Comparison of ENCODE assay signal across 9 cellular contexts in genomic region chr6:138287144-138287955, GRCh38.
DNase-seq lines count a peak whose midpoint lies in the region; ATAC-seq and TF ChIP-seq lines count a peak whose summit lies in the region.
"Had no signal": no experiment of that assay in that cellular context is flagged by ENCODE, and none has a peak within 500 bp of the region (broad histone marks: within the 10 kb centered on the region; RNA-seq: fewer than 3 reads in every experiment).

No MANE protein-coding gene starts in this region.

- BruUV-seq in Caco-2 (replicated peaks; lab: Mats Ljungman, UMichigan) = no TSS peak

- no peaks in the 10 kb centered on the region for H3K36me3 ChIP-seq in Caco-2 (ENCODE audit: control insufficient read depth, insufficient read depth, low read length)
- H3K36me3 ChIP-seq in osteoblast (ENCODE audit: insufficient read depth, low read length) = no peaks in the 10 kb centered on the region

- H3K4me3 Mint-ChIP-seq in Caco-2 (ENCODE audit: unreplicated experiment) (no peak overlapping the region), endothelial cell (ENCODE audit: unreplicated experiment) (no peak overlapping the region)
- H3K4me3 Mint-ChIP-seq: natural killer cell treated with Interleukin-12 subunit alpha and Interleukin-12 subunit beta and Interleukin-15 and Interleukin-18, amount 100 ng/mL, for 72 hours had no signal

- H4K20me1 ChIP-seq in osteoblast (ENCODE audit: insufficient read depth, low read length) = no peaks in the 10 kb centered on the region

- H3K27me3 ChIP-seq in Caco-2 (replicated peaks; ENCODE audit: control insufficient read depth, insufficient read depth, low read length) (no peaks in the 10 kb centered on the region), osteoblast (ENCODE audit: insufficient read depth, low read length) (peaks cover 8% of the 10 kb centered on the region)

- H2AFZ ChIP-seq in osteoblast (ENCODE audit: low read length) = no peak overlapping the region

- H3K4me1 Mint-ChIP-seq in Caco-2 (ENCODE audit: low read depth, unreplicated experiment) (no peaks in the 10 kb centered on the region), endothelial cell (ENCODE audit: unreplicated experiment) (peaks cover 8% of the 10 kb centered on the region)

- H3K9me3 Mint-ChIP-seq in Caco-2 (ENCODE audit: unreplicated experiment) (no peaks in the 10 kb centered on the region), endothelial cell (ENCODE audit: unreplicated experiment) (no peaks in the 10 kb centered on the region)
- H3K9me3 Mint-ChIP-seq: natural killer cell treated with Interleukin-12 subunit alpha and Interleukin-12 subunit beta and Interleukin-15 and Interleukin-18, amount 100 ng/mL, for 72 hours had no signal

- DNase-seq in Caco-2 = peak; percentile 69 to 77
- peak; percentile 81 for DNase-seq in NCI-H146 (lab: John Stamatoyannopoulos, UW)
- peak; percentile 7 to 25 for DNase-seq in activated CD4-positive, alpha-beta T cell treated with anti-CD3 and anti-CD28 coated beads, Interleukin-2, amount 50 U/mL, for 24 hours (ENCODE audit: low read depth in 1 of 2, low spot score in 1 of 2)
- peak; percentile 50 for DNase-seq in endothelial cell (ENCODE audit: low spot score)
- no peak for DNase-seq in osteoblast (ENCODE audit: insufficient read length, low spot score, missing footprints)
- no peak for DNase-seq in AG08395 (ENCODE audit: low spot score)

- POLR2A ChIA-PET in Caco-2 (lab: Charles Lee) = no interaction called here

- H3K27ac Mint-ChIP-seq in Caco-2 (ENCODE audit: unreplicated experiment) (peak overlapping the region; percentile 13), endothelial cell (ENCODE audit: unreplicated experiment) (no peak overlapping the region)
- H3K27ac Mint-ChIP-seq: natural killer cell treated with Interleukin-12 subunit alpha and Interleukin-12 subunit beta and Interleukin-15 and Interleukin-18, amount 100 ng/mL, for 72 hours had no signal

- H3K27me3 Mint-ChIP-seq in Caco-2 (ENCODE audit: insufficient read depth, unreplicated experiment) (no peaks in the 10 kb centered on the region), endothelial cell (ENCODE audit: unreplicated experiment) (no peaks in the 10 kb centered on the region)

- TF ChIP-seq CTCF in Caco-2 (IDR thresholded peaks at IDR 0.05; ENCODE audit: insufficient read depth in 1 of 2, low read depth in 1 of 2, low read length in 1 of 2, severe bottlenecking in 1 of 2, unreplicated experiment in 1 of 2) (peak; percentile 69 to 81), endothelial cell (IDR thresholded peaks at IDR 0.05; ENCODE audit: unreplicated experiment) (peak; percentile 56), osteoblast (IDR thresholded peaks at IDR 0.05; ENCODE audit: extremely low read depth, low read depth, low read length) (peak; percentile 30)

- H3K4me3 ChIP-seq in Caco-2 (ENCODE audit: low read depth, low read length) = no peak overlapping the region
- no peak overlapping the region for H3K4me3 ChIP-seq in osteoblast (ENCODE audit: insufficient read depth, low read length)

- CTCF ChIA-PET in Caco-2 (lab: Charles Lee) = interaction anchor here (1.0 kb wide), 2 partner anchors 117 to 172 kb away, joined by 3 to 4 read pairs; partner anchors contain the start of gene HEBP2

- no peak overlapping the region for H3K27ac ChIP-seq in osteoblast (ENCODE audit: low read depth, low read length)

- ATAC-seq in GM21526 (IDR thresholded peaks at IDR 0.05; ENCODE audit: low FRiP score, unreplicated experiment) = peak; percentile 62
- ATAC-seq in GM21447 (IDR thresholded peaks at IDR 0.05; ENCODE audit: unreplicated experiment) = no peak

- H3K4me1 ChIP-seq in Caco-2 (no peaks in the 10 kb centered on the region), osteoblast (ENCODE audit: insufficient read depth, low read length) (peaks cover 9% of the 10 kb centered on the region)

- H3K9me3 ChIP-seq in Caco-2 (no peaks in the 10 kb centered on the region), osteoblast (ENCODE audit: low read depth, low read length) (no peaks in the 10 kb centered on the region)

- intact Hi-C loops in Caco-2 (cut with micrococcal nuclease; ENCODE audit: unreplicated experiment) = loop anchor here (1.0 to 5.0 kb wide), 5 partner anchors 125 to 305 kb away; no protein-coding TSS in a partner anchor

- H3K36me3 Mint-ChIP-seq in Caco-2 (ENCODE audit: insufficient read depth, unreplicated experiment) (peaks cover 5% of the 10 kb centered on the region), endothelial cell (ENCODE audit: low read depth, unreplicated experiment) (no peaks in the 10 kb centered on the region)
- H3K36me3 Mint-ChIP-seq: natural killer cell treated with Interleukin-12 subunit alpha and Interleukin-12 subunit beta and Interleukin-15 and Interleukin-18, amount 100 ng/mL, for 72 hours had no signal

- no peak overlapping the region for H3K4me2 ChIP-seq in osteoblast (ENCODE audit: insufficient read depth, low read length)

- H3K79me2 ChIP-seq in osteoblast (ENCODE audit: insufficient read depth, low read length) = no peaks in the 10 kb centered on the region

Comparison
In these comparisons a context has a peak if more than half of its experiments do, and no peak if none do; other contexts are left out.
1. DNase-seq: peak in Caco-2 (2 of 2), NCI-H146 (single experiment), activated CD4-positive, alpha-beta T cell treated with anti-CD3 and anti-CD28 coated beads, Interleukin-2, amount 50 U/mL, for 24 hours (2 of 2) and endothelial cell (single experiment); none in osteoblast (single experiment) and AG08395 (single experiment).
2. Peak in every context shown above with its lines, with median percentiles within 50 percentile points of each other: CTCF ChIP-seq.